ENCODE assay signal across 16 cellular contexts in genomic region chr21:36949171-36950141, GRCh38. TPM values are rescaled to one million over a fixed set of nuclear protein-coding genes. Genes with fewer than 3 reads are reported as not detected.
DNase-seq lines count a peak whose midpoint lies in the region; ATAC-seq and TF ChIP-seq lines count a peak whose summit lies in the region.
"Had no signal": no experiment of that assay in that cellular context is flagged by ENCODE, and none has a peak within 500 bp of the region (broad histone marks: within the 10 kb centered on the region; RNA-seq: fewer than 3 reads in every experiment).

No MANE protein-coding gene starts in this region.

- H3K36me3 ChIP-seq in mesendoderm (ENCODE audit: control insufficient read depth, insufficient read depth, low read length) (no peaks in the 10 kb centered on the region), ovary (no peaks in the 10 kb centered on the region), left lung (peaks cover 0 to 7% of the 10 kb centered on the region in 2 donors), MM.1S (replicated peaks; ENCODE audit: insufficient read depth, low read length) (no peaks in the 10 kb centered on the region)
- H3K36me3 ChIP-seq: HAP-1 had no signal

- H3K56ac ChIP-seq in mesendoderm (ENCODE audit: low read length): no peak overlapping the region

- ATAC-seq in WTC11: peak; percentile 9; the same call in 1 of the 2 replicates
- no peak for ATAC-seq in left lung

- H3K4me1 ChIP-seq in mesendoderm (ENCODE audit: control insufficient read depth, low read depth, low read length): peaks cover 9% of the 10 kb centered on the region
- no peaks in the 10 kb centered on the region for H3K4me1 ChIP-seq in ovary (ENCODE audit: insufficient read depth)
- no peaks in the 10 kb centered on the region for H3K4me1 ChIP-seq in left lung
- H3K4me1 ChIP-seq in MM.1S (ENCODE audit: low read length): peaks cover 5% of the 10 kb centered on the region
- H3K4me1 ChIP-seq: HAP-1 had no signal

- no peak overlapping the region for H2AFZ ChIP-seq in MM.1S (ENCODE audit: low read length)
- H2AFZ ChIP-seq: PC-9 had no signal

- H4K5ac ChIP-seq in mesendoderm (ENCODE audit: low read length): no peak overlapping the region

- peaks cover 8% of the 10 kb centered on the region; the same call in 1 of the 2 replicates for H3F3A ChIP-seq in MM.1S (ENCODE audit: insufficient read depth, low read length)

- peak; percentile 46 for DNase-seq in DMS 273 (lab: John Stamatoyannopoulos, UW; ENCODE audit: unreplicated experiment)
- no peak for DNase-seq in DMS 273 treated with DMSO at 0.1 percent for 48 hours (lab: John Stamatoyannopoulos, UW)
- no peak for DNase-seq in WTC11 (ENCODE audit: low spot score)
- DNase-seq in epithelial cell of esophagus (ENCODE audit: low read depth): peak; percentile 88
- peak; percentile 82 for DNase-seq in mesendoderm
- no peak for DNase-seq in ovary
- DNase-seq in left lung: no peak
- no peak for DNase-seq in MM.1S
- DNase-seq: DMS153, NCI-H1092, NCI-H1694, NCI-H446, PC-9, Right ventricle myocardium superior had no signal

- H3K9me3 ChIP-seq in ovary (no peaks in the 10 kb centered on the region), left lung (peaks cover 0 to 8% of the 10 kb centered on the region in 2 donors), MM.1S (replicated peaks; ENCODE audit: insufficient read depth, low read length) (no peaks in the 10 kb centered on the region)
- H3K9me3 ChIP-seq: HAP-1 had no signal

- H3K4ac ChIP-seq in mesendoderm (ENCODE audit: low read depth, low read length): no peak overlapping the region

- no peaks in the 10 kb centered on the region for H3K36me3 Mint-ChIP-seq in WTC11

- no peaks in the 10 kb centered on the region for H3K9me3 Mint-ChIP-seq in WTC11

- no peak overlapping the region for H2AK5ac ChIP-seq in mesendoderm (ENCODE audit: low read length)

- no peak overlapping the region for H3K18ac ChIP-seq in mesendoderm (ENCODE audit: low read length)

- H2BK15ac ChIP-seq in mesendoderm (replicated peaks; ENCODE audit: low read depth): no peak overlapping the region

- POLR2A ChIA-PET in WTC11 (lab: Charles Lee): no interaction called here

- CTCF ChIA-PET in WTC11 (lab: Charles Lee): interaction anchor here (0.5 to 1.6 kb wide), 2 partner anchors 27 to 361 kb away, joined by 4 to 5 read pairs; no protein-coding TSS in a partner anchor

- H3K27ac ChIP-seq in mesendoderm (ENCODE audit: low read depth, low read length): no peak overlapping the region
- no peak overlapping the region for H3K27ac ChIP-seq in ovary
- H3K27ac ChIP-seq in left lung: no peak overlapping the region
- no peak overlapping the region for H3K27ac ChIP-seq in MM.1S (ENCODE audit: low read length)
- H3K27ac ChIP-seq: 22Rv1, PC-9 had no signal

- TF ChIP-seq CTCF in WTC11 (IDR thresholded peaks at IDR 0.05): no peak
- no peak for TF ChIP-seq CTCF in epithelial cell of esophagus (IDR thresholded peaks at IDR 0.05; ENCODE audit: insufficient read depth, low read depth, low read length, missing control alignments)
- no peak for TF ChIP-seq CTCF in ovary (IDR thresholded peaks at IDR 0.05)
- TF ChIP-seq CTCF in left lung (IDR thresholded peaks at IDR 0.05): no peak
- TF ChIP-seq CTCF in MM.1S (IDR thresholded peaks at IDR 0.05; ENCODE audit: low read length): no peak

- no peaks in the 10 kb centered on the region for H3K27me3 ChIP-seq in mesendoderm (ENCODE audit: insufficient read depth, low read length, poor library complexity)
- no peaks in the 10 kb centered on the region for H3K27me3 ChIP-seq in ovary
- H3K27me3 ChIP-seq in left lung: no peaks in the 10 kb centered on the region
- H3K27me3 ChIP-seq in MM.1S (replicated peaks; ENCODE audit: insufficient read depth, low read length): no peaks in the 10 kb centered on the region

- H3K4me1 Mint-ChIP-seq in WTC11: peaks cover 23% of the 10 kb centered on the region

- H3K79me2 ChIP-seq in mesendoderm (ENCODE audit: control insufficient read depth, insufficient read depth, low read length) (no peaks in the 10 kb centered on the region), MM.1S (ENCODE audit: low read length) (no peaks in the 10 kb centered on the region)

- H3K27ac Mint-ChIP-seq in WTC11: no peak overlapping the region

- no peak overlapping the region for H3K23ac ChIP-seq in mesendoderm (ENCODE audit: low read length)

- no peak overlapping the region for H2BK5ac ChIP-seq in mesendoderm (ENCODE audit: low read length)

- H3K79me1 ChIP-seq in mesendoderm (ENCODE audit: low read length): no peaks in the 10 kb centered on the region

- peaks cover 9% of the 10 kb centered on the region for H3K27me3 Mint-ChIP-seq in WTC11 (ENCODE audit: low read depth)

- no peaks in the 10 kb centered on the region for H3K9me2 ChIP-seq in MM.1S (replicated peaks; ENCODE audit: insufficient read depth, low read length)

- H3K4me3 ChIP-seq in epithelial cell of esophagus (ENCODE audit: low read length): no peak overlapping the region
- no peak overlapping the region for H3K4me3 ChIP-seq in mesendoderm (ENCODE audit: low read length)
- H3K4me3 ChIP-seq in ovary: no peak overlapping the region
- no peak overlapping the region for H3K4me3 ChIP-seq in left lung
- no peak overlapping the region for H3K4me3 ChIP-seq in MM.1S (ENCODE audit: low read length)
- H3K4me3 ChIP-seq: HAP-1, PC-9 had no signal

- WGBS in mesendoderm (ENCODE audit: extremely low coverage, insufficient coverage, low lambda C conversion rate): no CpG with 5 or more reads among the region's 6 CpGs
- WGBS in ovary, 3 donors: 97 to 99% (median 97%) methylated on average over 6 of the region's 6 CpGs

- H3K9ac ChIP-seq in mesendoderm (ENCODE audit: low read length) (no peak overlapping the region), MM.1S (ENCODE audit: low read length) (no peak overlapping the region)

- no peak overlapping the region for H3K4me3 Mint-ChIP-seq in WTC11

- no peak for TF ChIP-seq POLR2A in ovary (IDR thresholded peaks at IDR 0.05)

- H2BK120ac ChIP-seq in mesendoderm (ENCODE audit: low read depth, low read length): no peak overlapping the region

- H4K20me1 ChIP-seq in MM.1S (ENCODE audit: insufficient read depth, low read length): no peaks in the 10 kb centered on the region

- no peak for TF ChIP-seq EP300 in ovary (IDR thresholded peaks at IDR 0.05)

- H4K8ac ChIP-seq in mesendoderm (ENCODE audit: low read depth, low read length): no peak overlapping the region

- intact Hi-C loops in ovary (cut with DNase I): no loop called here
- intact Hi-C loops in left lung (cut with DNase I): no loop called here

- H3K4me2 ChIP-seq in mesendoderm (ENCODE audit: low read length) (no peak overlapping the region), MM.1S (ENCODE audit: low read depth, low read length) (no peak overlapping the region)
- H3K4me2 ChIP-seq: PC-9 had no signal

TF ChIP-seq in WTC11, 78 proteins besides CTCF, POLR2A, EP300 and RAD21:
- TF ChIP-seq ATF6 (CRISPR knock-in tag; IDR thresholded peaks at IDR 0.05): no peak

RNA-seq across cellular contexts. Expression of gene HLCS, which starts 17.0 kb away (rescaled TPM):
- total RNA-seq in WTC11 (2021) (9.3 to 11.1 TPM (median 10.9 TPM) in 3 replicates), ovary (10 to 100 TPM in 6 of 7 donors, 1 to 10 TPM in 1; 8.8 to 20.3 (median 12.6) TPM), left lung (10 to 100 TPM; 17.4 to 25.3 TPM)
- polyA plus RNA-seq in mesendoderm (2013, experiment 1 of 2): 4.7 TPM
- 5.2 TPM for polyA plus RNA-seq in mesendoderm (2013, experiment 2 of 2)
- polyA plus RNA-seq in ovary: 10 to 100 TPM in 1 of 2 donors, 1 to 10 TPM in 1; 4.0 to 12.4 TPM

RNA-seq across cellular contexts. Expression of gene RIPPLY3, which starts 57.0 kb away (rescaled TPM):
- total RNA-seq in WTC11 (2021): 2.0 to 3.5 TPM (median 2.3 TPM) in 3 replicates
- 0.51 TPM for polyA plus RNA-seq in mesendoderm (2013, experiment 1 of 2)
- polyA plus RNA-seq in mesendoderm (2013, experiment 2 of 2): 0.55 TPM
- total RNA-seq in ovary: not detected
- not detected for polyA plus RNA-seq in ovary
- under 1 TPM; 0.13 to 0.35 TPM for total RNA-seq in left lung
- total RNA-seq: Right ventricle myocardium superior had no signal

Comparison
In these comparisons a context has a peak if more than half of its experiments do, and no peak if none do; other contexts are left out.
1. DNase-seq: peak in DMS 273 (single experiment), epithelial cell of esophagus (single experiment) and mesendoderm (single experiment); none in DMS 273 treated with DMSO at 0.1 percent for 48 hours (single experiment), WTC11 (single experiment), ovary (0 of 5), left lung (0 of 2) and MM.1S (single experiment).